In genomic region chr1:50416553-50417453, GRCh38 we compare ENCODE assay signal across 1 cellular context.
TF ChIP-seq lines count a peak whose summit lies in the region.

No MANE protein-coding gene starts in this region.

TF ChIP-seq in H1, 55 proteins besides CTCF, POLR2A, EP300 and RAD21 (continued from another document):
- peak; percentile 9 to 51; a peak in 1 of 4 replicates for TF ChIP-seq SIN3A (conservative IDR thresholded peaks at IDR 0.05 in 1 of 2, IDR thresholded peaks at IDR 0.05 in 1 of 2; ENCODE audit: low read depth in 1 of 2, low read length in 2 of 2)
- TF ChIP-seq CHD1 (IDR thresholded peaks at IDR 0.05; ENCODE audit: low read depth, low read length): 0 out of 2 replicates have a peak, but pooled peaks have one; percentile 35
- peak; percentile 68 for TF ChIP-seq KDM4A (IDR thresholded peaks at IDR 0.05; ENCODE audit: low read depth, low read length, severe bottlenecking)
- TF ChIP-seq BRCA1 (IDR thresholded peaks at IDR 0.05; ENCODE audit: low read depth, low read length): no peak
- TF ChIP-seq YY1 (IDR thresholded peaks at IDR 0.05; ENCODE audit: low read depth, low read length): peak; percentile 2; the same call in 1 of the 2 replicates
- peak; percentile 85 for TF ChIP-seq MAX (IDR thresholded peaks at IDR 0.05)
- peak; percentile 77 for TF ChIP-seq SUZ12 (IDR thresholded peaks at IDR 0.05; ENCODE audit: low read length)
- peak; percentile 93 for TF ChIP-seq EGR1 (IDR thresholded peaks at IDR 0.05; ENCODE audit: borderline replicate concordance, low read depth, low read length)
- peak; percentile 86 for TF ChIP-seq RNF2 (IDR thresholded peaks at IDR 0.05; ENCODE audit: borderline replicate concordance, low read depth, low read length, missing control alignments, poor library complexity, severe bottlenecking)
- TF ChIP-seq ASH2L (IDR thresholded peaks at IDR 0.05; ENCODE audit: low read length): peak; percentile 68
- no peak for TF ChIP-seq BCL11A (IDR thresholded peaks at IDR 0.05; ENCODE audit: low read depth in 2 of 2, low read length in 2 of 2)
